8 cellular contexts compared by ENCODE assay signal in the genomic region with DNA sequence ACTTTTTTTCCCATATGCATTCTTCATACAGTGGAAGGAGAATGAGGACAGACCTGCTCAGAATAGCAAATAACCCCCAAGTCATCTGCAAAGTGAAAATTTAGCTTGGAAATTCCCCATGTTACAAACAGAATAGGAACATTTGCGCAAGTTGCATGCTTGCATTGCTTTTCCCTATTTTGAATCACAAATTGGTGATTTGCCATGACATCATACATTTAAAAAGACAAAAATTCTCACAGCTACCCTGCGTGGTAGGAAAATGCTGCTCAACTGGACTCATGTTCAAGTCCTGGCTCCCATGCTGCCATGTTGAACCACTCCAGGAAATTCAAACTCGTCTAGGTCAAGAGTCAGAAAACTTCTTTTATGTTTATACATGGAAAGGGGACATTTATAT.
"Had no signal": no experiment of that assay in that cellular context is flagged by ENCODE, and none has a peak within 500 bp of the region (broad histone marks: within the 10 kb centered on the region; RNA-seq: fewer than 3 reads in every experiment).

No MANE protein-coding gene starts in this region.

- ATAC-seq: K562 had no signal

- DNase-seq: IMR-90, Karpas-422, KBM-7, KG1 had no signal

- H3K27ac ChIP-seq: HL-60, KMS-11 had no signal

- H3K4me2 ChIP-seq: KMS-11 had no signal

- H3K9ac ChIP-seq: KMS-11 had no signal

- FAIRE-seq: HTR-8/SVneo, K562 had no signal

- H3K4me3 ChIP-seq: K562 had no signal
